1 cellular context compared by ENCODE assay signal in genomic region chr16:81937305-81938038, GRCh38.
TF ChIP-seq lines count a peak whose summit lies in the region.

No MANE protein-coding gene starts in this region.

TF ChIP-seq in WTC11, 78 proteins besides CTCF, POLR2A, EP300 and RAD21 (continued from another document):
- TF ChIP-seq NR3C1 (CRISPR knock-in tag; conservative IDR thresholded peaks at IDR 0.05; ENCODE audit: low read depth): no peak
- no peak for TF ChIP-seq ZNF532 (CRISPR knock-in tag; IDR thresholded peaks at IDR 0.05; ENCODE audit: borderline replicate concordance)
TF ChIP-seq in WTC11: peak in this region for 0.
